ENCODE assay signal across 27 cellular contexts in genomic region chr12:132784580-132784979, GRCh38. TPM values are rescaled to one million over a fixed set of nuclear protein-coding genes. Genes with fewer than 3 reads are reported as not detected.
DNase-seq lines count a peak whose midpoint lies in the region; ATAC-seq and TF ChIP-seq lines count a peak whose summit lies in the region.
"Had no signal": no experiment of that assay in that cellular context is flagged by ENCODE, and none has a peak within 500 bp of the region (broad histone marks: within the 10 kb centered on the region; RNA-seq: fewer than 3 reads in every experiment).

No MANE protein-coding gene starts in this region.

- no peaks in the 10 kb centered on the region for H3K9me3 Mint-ChIP-seq in activated CD8-positive, alpha-beta T cell treated with anti-CD3 and anti-CD28 coated beads, Interleukin-2, amount 10 ng/mL, durations not matched to agents 7 days and 5 days (ENCODE audit: insufficient read depth)
- H3K9me3 Mint-ChIP-seq in activated CD8-positive, alpha-beta T cell treated with anti-CD3 and anti-CD28 coated beads for 36 hours = no peaks in the 10 kb centered on the region
- no peaks in the 10 kb centered on the region for H3K9me3 Mint-ChIP-seq in endothelial cell (ENCODE audit: unreplicated experiment)
- H3K9me3 Mint-ChIP-seq in stimulated activated naive B cell treated with anti-CD40 and anti-IgM and Interleukin-4, amounts not matched to agents 10 μg/mL and 1 μg/mL and 100 μg/mL, for 72 hours = no peaks in the 10 kb centered on the region
- no peaks in the 10 kb centered on the region for H3K9me3 Mint-ChIP-seq in natural killer cell treated with Interleukin-12 subunit alpha and Interleukin-12 subunit beta and Interleukin-15 and Interleukin-18, amount 100 ng/mL, for 72 hours
- H3K9me3 Mint-ChIP-seq: activated CD4-positive, alpha-beta memory T cell treated with anti-CD3 and anti-CD28 coated beads for 36 hours; activated T-helper 17 cell treated with anti-CD3 and anti-CD28 coated beads, Interleukin-2, amount 50 U/mL, for 72 hours; endodermal cell; neural progenitor cell; T-helper 1 cell treated with Interleukin-12 subunit alpha and Interleukin-12 subunit beta and Interleukin-4 antibody, amounts not matched to agents 30 μg/mL and 1 μg/mL, for 36 hours had no signal

- CTCF ChIA-PET in activated CD8-positive, alpha-beta T cell treated with anti-CD3 and anti-CD28 coated beads, Interleukin-2, amount 10 ng/mL, durations not matched to agents 7 days and 5 days (lab: Charles Lee) = no interaction called here
- CTCF ChIA-PET in activated CD8-positive, alpha-beta T cell treated with anti-CD3 and anti-CD28 coated beads for 36 hours (lab: Charles Lee) = no interaction called here
- CTCF ChIA-PET in RWPE1 (lab: Yijun Ruan, JAX) = interaction anchor here (0.6 to 0.8 kb wide), 2 partner anchors 17 to 1754 kb away, joined by 3 read pairs; no protein-coding TSS in a partner anchor

- DNase-seq in activated CD8-positive, alpha-beta T cell treated with anti-CD3 and anti-CD28 coated beads, Interleukin-2, amount 10 ng/mL, durations not matched to agents 7 days and 5 days = no peak
- DNase-seq in activated CD8-positive, alpha-beta T cell treated with anti-CD3 and anti-CD28 coated beads for 36 hours = no peak
- no peak for DNase-seq in RWPE1 (ENCODE audit: low spot score)
- DNase-seq in endothelial cell (ENCODE audit: low spot score) = no peak
- DNase-seq in stimulated activated naive B cell treated with anti-CD40 and anti-IgM and Interleukin-4, amounts not matched to agents 10 μg/mL and 1 μg/mL and 100 μg/mL, for 72 hours = no peak
- DNase-seq in central memory CD4-positive, alpha-beta T cell = no peak
- no peak for DNase-seq in natural killer cell treated with Interleukin-12 subunit alpha and Interleukin-12 subunit beta and Interleukin-15 and Interleukin-18, amount 100 ng/mL, for 72 hours (ENCODE audit: low spot score)
- DNase-seq: activated CD4-positive, alpha-beta memory T cell treated with anti-CD3 and anti-CD28 coated beads for 36 hours; activated CD4-positive, CD25-positive, alpha-beta regulatory T cell; CD4-positive, CD25-positive, alpha-beta regulatory T cell; endodermal cell; foreskin fibroblast; NCI-H146; NCI-H345; NCI-H69; PC-3; stimulated activated naive CD4-positive, alpha-beta T cell treated with Interleukin-2 at 50 U/mL for 16 hours had no signal

- no peak overlapping the region for H3K4me3 Mint-ChIP-seq in activated CD8-positive, alpha-beta T cell treated with anti-CD3 and anti-CD28 coated beads, Interleukin-2, amount 10 ng/mL, durations not matched to agents 7 days and 5 days
- no peak overlapping the region for H3K4me3 Mint-ChIP-seq in activated CD8-positive, alpha-beta T cell treated with anti-CD3 and anti-CD28 coated beads for 36 hours
- H3K4me3 Mint-ChIP-seq in endothelial cell (ENCODE audit: unreplicated experiment) = peak overlapping the region; percentile 52
- H3K4me3 Mint-ChIP-seq in stimulated activated naive B cell treated with anti-CD40 and anti-IgM and Interleukin-4, amounts not matched to agents 10 μg/mL and 1 μg/mL and 100 μg/mL, for 72 hours = no peak overlapping the region
- no peak overlapping the region for H3K4me3 Mint-ChIP-seq in natural killer cell treated with Interleukin-12 subunit alpha and Interleukin-12 subunit beta and Interleukin-15 and Interleukin-18, amount 100 ng/mL, for 72 hours
- H3K4me3 Mint-ChIP-seq: activated CD4-positive, alpha-beta memory T cell treated with anti-CD3 and anti-CD28 coated beads for 36 hours; activated naive CD8-positive, alpha-beta T cell; activated T-helper 17 cell treated with anti-CD3 and anti-CD28 coated beads, Interleukin-2, amount 50 U/mL, for 72 hours; endodermal cell; neural progenitor cell; T-helper 1 cell treated with Interleukin-12 subunit alpha and Interleukin-12 subunit beta and Interleukin-4 antibody, amounts not matched to agents 30 μg/mL and 1 μg/mL, for 36 hours had no signal

- peak overlapping the region; percentile 48 for H3K27ac Mint-ChIP-seq in activated CD8-positive, alpha-beta T cell treated with anti-CD3 and anti-CD28 coated beads, Interleukin-2, amount 10 ng/mL, durations not matched to agents 7 days and 5 days
- no peak overlapping the region for H3K27ac Mint-ChIP-seq in activated CD8-positive, alpha-beta T cell treated with anti-CD3 and anti-CD28 coated beads for 36 hours
- peak overlapping the region; percentile 62 for H3K27ac Mint-ChIP-seq in endothelial cell (ENCODE audit: unreplicated experiment)
- peak overlapping the region; percentile 43 for H3K27ac Mint-ChIP-seq in stimulated activated naive B cell treated with anti-CD40 and anti-IgM and Interleukin-4, amounts not matched to agents 10 μg/mL and 1 μg/mL and 100 μg/mL, for 72 hours
- H3K27ac Mint-ChIP-seq in natural killer cell treated with Interleukin-12 subunit alpha and Interleukin-12 subunit beta and Interleukin-15 and Interleukin-18, amount 100 ng/mL, for 72 hours = no peak overlapping the region
- H3K27ac Mint-ChIP-seq: activated CD4-positive, alpha-beta memory T cell treated with anti-CD3 and anti-CD28 coated beads for 36 hours; activated naive CD8-positive, alpha-beta T cell; activated T-helper 17 cell treated with anti-CD3 and anti-CD28 coated beads, Interleukin-2, amount 50 U/mL, for 72 hours; endodermal cell; neural progenitor cell; T-helper 1 cell treated with Interleukin-12 subunit alpha and Interleukin-12 subunit beta and Interleukin-4 antibody, amounts not matched to agents 30 μg/mL and 1 μg/mL, for 36 hours had no signal

- no peaks in the 10 kb centered on the region for H3K27me3 Mint-ChIP-seq in activated CD8-positive, alpha-beta T cell treated with anti-CD3 and anti-CD28 coated beads, Interleukin-2, amount 10 ng/mL, durations not matched to agents 7 days and 5 days (ENCODE audit: low read depth)
- H3K27me3 Mint-ChIP-seq in activated CD8-positive, alpha-beta T cell treated with anti-CD3 and anti-CD28 coated beads for 36 hours = no peaks in the 10 kb centered on the region
- H3K27me3 Mint-ChIP-seq in endothelial cell (ENCODE audit: unreplicated experiment) = peaks cover 30% of the 10 kb centered on the region
- no peaks in the 10 kb centered on the region for H3K27me3 Mint-ChIP-seq in stimulated activated naive B cell treated with anti-CD40 and anti-IgM and Interleukin-4, amounts not matched to agents 10 μg/mL and 1 μg/mL and 100 μg/mL, for 72 hours
- H3K27me3 Mint-ChIP-seq in natural killer cell treated with Interleukin-12 subunit alpha and Interleukin-12 subunit beta and Interleukin-15 and Interleukin-18, amount 100 ng/mL, for 72 hours = no peaks in the 10 kb centered on the region
- H3K27me3 Mint-ChIP-seq: activated CD4-positive, alpha-beta memory T cell treated with anti-CD3 and anti-CD28 coated beads for 36 hours; activated naive CD8-positive, alpha-beta T cell; activated T-helper 17 cell treated with anti-CD3 and anti-CD28 coated beads, Interleukin-2, amount 50 U/mL, for 72 hours; CD4-positive, CD25-positive, alpha-beta regulatory T cell had no signal

- intact Hi-C loops in activated CD8-positive, alpha-beta T cell treated with anti-CD3 and anti-CD28 coated beads for 36 hours (cut with micrococcal nuclease) = no loop called here

- H3K36me3 Mint-ChIP-seq in activated CD8-positive, alpha-beta T cell treated with anti-CD3 and anti-CD28 coated beads, Interleukin-2, amount 10 ng/mL, durations not matched to agents 7 days and 5 days (ENCODE audit: low read depth) = peaks cover 70% of the 10 kb centered on the region
- H3K36me3 Mint-ChIP-seq in activated CD8-positive, alpha-beta T cell treated with anti-CD3 and anti-CD28 coated beads for 36 hours (ENCODE audit: low read depth) = peaks cover 62% of the 10 kb centered on the region
- peaks cover 69% of the 10 kb centered on the region for H3K36me3 Mint-ChIP-seq in endothelial cell (ENCODE audit: low read depth, unreplicated experiment)
- peaks cover 62 to 78% of the 10 kb centered on the region in 2 donors for H3K36me3 Mint-ChIP-seq in stimulated activated naive B cell treated with anti-CD40 and anti-IgM and Interleukin-4, amounts not matched to agents 10 μg/mL and 1 μg/mL and 100 μg/mL, for 72 hours
- peaks cover 11% of the 10 kb centered on the region for H3K36me3 Mint-ChIP-seq in natural killer cell treated with Interleukin-12 subunit alpha and Interleukin-12 subunit beta and Interleukin-15 and Interleukin-18, amount 100 ng/mL, for 72 hours

- TF ChIP-seq CTCF in activated CD8-positive, alpha-beta T cell treated with anti-CD3 and anti-CD28 coated beads for 36 hours (IDR thresholded peaks at IDR 0.05) = no peak
- no peak for TF ChIP-seq CTCF in RWPE1 (conservative IDR thresholded peaks at IDR 0.05; ENCODE audit: low read depth)
- TF ChIP-seq CTCF in endothelial cell (IDR thresholded peaks at IDR 0.05; ENCODE audit: unreplicated experiment) = no peak

- no peak for ATAC-seq in activated CD8-positive, alpha-beta T cell treated with anti-CD3 and anti-CD28 coated beads, Interleukin-2, amount 10 ng/mL, durations not matched to agents 7 days and 5 days
- no peak for ATAC-seq in activated CD8-positive, alpha-beta T cell treated with anti-CD3 and anti-CD28 coated beads for 36 hours
- ATAC-seq in stimulated activated naive B cell treated with anti-CD40 and anti-IgM and Interleukin-4, amounts not matched to agents 10 μg/mL and 1 μg/mL and 100 μg/mL, for 72 hours (replicated peaks) = no peak
- no peak for ATAC-seq in natural killer cell treated with Interleukin-12 subunit alpha and Interleukin-12 subunit beta and Interleukin-15 and Interleukin-18, amount 100 ng/mL, for 72 hours
- no peak for ATAC-seq in GM18517 (IDR thresholded peaks at IDR 0.05; ENCODE audit: unreplicated experiment)
- ATAC-seq: activated T-helper 17 cell treated with anti-CD3 and anti-CD28 coated beads, Interleukin-2, amount 50 U/mL, for 72 hours had no signal

- POLR2A ChIA-PET in activated CD8-positive, alpha-beta T cell treated with anti-CD3 and anti-CD28 coated beads, Interleukin-2, amount 10 ng/mL, durations not matched to agents 7 days and 5 days (lab: Charles Lee) = no interaction called here
- POLR2A ChIA-PET in activated CD8-positive, alpha-beta T cell treated with anti-CD3 and anti-CD28 coated beads for 36 hours (lab: Charles Lee) = no interaction called here
- POLR2A ChIA-PET in RWPE1 (lab: Yijun Ruan, JAX; ENCODE audit: low non-redundant PET) = no interaction called here

- peak overlapping the region; percentile 3; the same call in 1 of the 2 replicates for H3K27ac ChIP-seq in RWPE1
- H3K27ac ChIP-seq: ascending aorta, esophagus muscularis mucosa, neural progenitor cell, parathyroid adenoma, SK-N-MC, suprapubic skin had no signal

- peaks cover 3% of the 10 kb centered on the region for H3K4me1 Mint-ChIP-seq in activated CD8-positive, alpha-beta T cell treated with anti-CD3 and anti-CD28 coated beads, Interleukin-2, amount 10 ng/mL, durations not matched to agents 7 days and 5 days (ENCODE audit: low read depth)
- H3K4me1 Mint-ChIP-seq in activated CD8-positive, alpha-beta T cell treated with anti-CD3 and anti-CD28 coated beads for 36 hours (ENCODE audit: low read depth) = no peaks in the 10 kb centered on the region
- peaks cover 6% of the 10 kb centered on the region for H3K4me1 Mint-ChIP-seq in endothelial cell (ENCODE audit: unreplicated experiment)
- H3K4me1 Mint-ChIP-seq in stimulated activated naive B cell treated with anti-CD40 and anti-IgM and Interleukin-4, amounts not matched to agents 10 μg/mL and 1 μg/mL and 100 μg/mL, for 72 hours = peaks cover 0 to 13% of the 10 kb centered on the region in 2 donors
- H3K4me1 Mint-ChIP-seq in natural killer cell treated with Interleukin-12 subunit alpha and Interleukin-12 subunit beta and Interleukin-15 and Interleukin-18, amount 100 ng/mL, for 72 hours (ENCODE audit: low read depth in 2 of 2) = peaks cover 0 to 16% of the 10 kb centered on the region in 2 donors
- H3K4me1 Mint-ChIP-seq: activated T-helper 17 cell treated with anti-CD3 and anti-CD28 coated beads, Interleukin-2, amount 50 U/mL, for 72 hours; endodermal cell; neural progenitor cell had no signal

RNA-seq across cellular contexts. Expression of gene ANKLE2, which starts 22.9 kb away (rescaled TPM):
- 100 to 1,000 TPM in 1 of 2 experiments, 10 to 100 TPM in 1; 95.7 to 101 TPM for total RNA-seq in activated CD8-positive, alpha-beta T cell treated with anti-CD3 and anti-CD28 coated beads, Interleukin-2, amount 10 ng/mL, durations not matched to agents 7 days and 5 days
- total RNA-seq in activated CD8-positive, alpha-beta T cell treated with anti-CD3 and anti-CD28 coated beads for 36 hours = 100 to 1,000 TPM; 103 to 108 TPM
- 96.2 TPM for total RNA-seq in endothelial cell (ENCODE audit: unreplicated experiment)
- total RNA-seq in natural killer cell treated with Interleukin-12 subunit alpha and Interleukin-12 subunit beta and Interleukin-15 and Interleukin-18, amount 100 ng/mL, for 72 hours = 100 to 1,000 TPM; 163 to 193 TPM

RNA-seq across cellular contexts. Expression of gene GOLGA3, which starts 44.1 kb away (rescaled TPM):
- total RNA-seq in activated CD8-positive, alpha-beta T cell treated with anti-CD3 and anti-CD28 coated beads, Interleukin-2, amount 10 ng/mL, durations not matched to agents 7 days and 5 days = 10 to 100 TPM; 63.7 to 69.3 TPM
- 10 to 100 TPM; 52.2 to 55.6 TPM for total RNA-seq in activated CD8-positive, alpha-beta T cell treated with anti-CD3 and anti-CD28 coated beads for 36 hours
- 44.3 TPM for total RNA-seq in endothelial cell (ENCODE audit: unreplicated experiment)
- total RNA-seq in natural killer cell treated with Interleukin-12 subunit alpha and Interleukin-12 subunit beta and Interleukin-15 and Interleukin-18, amount 100 ng/mL, for 72 hours = 100 to 1,000 TPM in 1 of 2 donors, 10 to 100 TPM in 1; 69.3 to 118 TPM

Comparison
In these comparisons a context has a peak if more than half of its experiments do, and no peak if none do; other contexts are left out.
1. H3K27ac Mint-ChIP-seq: peak in activated CD8-positive, alpha-beta T cell treated with anti-CD3 and anti-CD28 coated beads, Interleukin-2, amount 10 ng/mL, durations not matched to agents 7 days and 5 days (single experiment), endothelial cell (single experiment) and stimulated activated naive B cell treated with anti-CD40 and anti-IgM and Interleukin-4, amounts not matched to agents 10 μg/mL and 1 μg/mL and 100 μg/mL, for 72 hours (single experiment); none in activated CD8-positive, alpha-beta T cell treated with anti-CD3 and anti-CD28 coated beads for 36 hours (single experiment) and natural killer cell treated with Interleukin-12 subunit alpha and Interleukin-12 subunit beta and Interleukin-15 and Interleukin-18, amount 100 ng/mL, for 72 hours (0 of 2).